Comparison of ENCODE assay signal across 20 cellular contexts in the genomic region with DNA sequence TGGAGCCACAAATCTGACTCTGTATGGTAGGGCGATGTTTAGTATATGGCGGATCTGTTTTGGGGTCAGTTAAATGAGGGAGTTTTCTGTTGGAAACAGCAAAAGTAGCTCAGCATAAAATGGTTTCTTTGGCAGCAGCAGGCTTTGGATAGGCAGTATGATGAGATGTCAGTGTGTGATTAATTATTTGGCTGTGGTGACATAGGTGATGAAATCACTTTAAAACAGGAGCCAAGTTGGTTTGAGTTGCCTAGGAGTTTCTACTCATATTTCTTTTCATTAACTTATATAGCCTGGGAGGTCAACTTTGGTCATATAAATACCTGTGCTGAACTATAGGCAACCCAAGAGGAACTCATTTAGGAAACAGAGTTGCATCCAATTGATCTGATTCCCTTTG.
"Had no signal": no experiment of that assay in that cellular context is flagged by ENCODE, and none has a peak within 500 bp of the region (broad histone marks: within the 10 kb centered on the region; RNA-seq: fewer than 3 reads in every experiment).

No MANE protein-coding gene starts in this region.

- H3K4me1 ChIP-seq: heart left ventricle, left lung, parathyroid adenoma, psoas muscle, sigmoid colon, transverse colon had no signal

- H3K4me3 ChIP-seq: heart left ventricle, left lung, lower lobe of right lung, psoas muscle, sigmoid colon, skin epidermis, thoracic aorta, transverse colon had no signal

- H2AFZ ChIP-seq: parathyroid adenoma had no signal

- ATAC-seq: left lung; natural killer cell treated with Interleukin-12 subunit alpha and Interleukin-12 subunit beta and Interleukin-15 and Interleukin-18, amount 100 ng/mL, for 72 hours; psoas muscle; stimulated activated naive B cell treated with anti-CD40 and anti-IgM and Interleukin-4, amounts not matched to agents 10 μg/mL and 1 μg/mL and 100 μg/mL, for 72 hours; stimulated activated naive CD8-positive, alpha-beta T cell treated with anti-CD3 and anti-CD28 coated beads, Interleukin-15, amount 100 ng/mL, for 72 hours had no signal

- H3K27me3 ChIP-seq: heart left ventricle, left lung, sigmoid colon, transverse colon had no signal

- H3K9me3 ChIP-seq: heart left ventricle, left lung, lower lobe of right lung, psoas muscle, sigmoid colon, thoracic aorta, transverse colon had no signal

- DNase-seq: effector memory CD4-positive, alpha-beta T cell; heart left ventricle; hippocampal formation; left lung; lower lobe of right lung; midbrain; occipital lobe; psoas muscle; sigmoid colon; stimulated activated CD4-positive, alpha-beta T cell treated with anti-CD3 and anti-CD28 coated beads, Interleukin-2, amount 100 ng/mL, for 24 hours; stimulated activated CD4-positive, alpha-beta T cell treated with anti-CD3 and anti-CD28 coated beads, Interleukin-4, amount 100 ng/mL, for 4 hours; stimulated activated naive B cell treated with anti-CD40 and anti-IgM and Interleukin-4, amounts not matched to agents 10 μg/mL and 1 μg/mL and 100 μg/mL, for 72 hours; stimulated activated naive CD8-positive, alpha-beta T cell treated with anti-CD3 and anti-CD28 coated beads, Interleukin-15, amount 100 ng/mL, for 72 hours; transverse colon had no signal

- FAIRE-seq: endometrium, frontal cortex had no signal

- H3K9ac ChIP-seq: parathyroid adenoma had no signal

- H3K36me3 ChIP-seq: heart left ventricle, left lung, lower lobe of right lung, sigmoid colon, thoracic aorta, transverse colon had no signal

- H3K79me2 ChIP-seq: parathyroid adenoma had no signal
